Comparison of ENCODE assay signal across 16 cellular contexts in genomic region chr13:43730642-43731041, GRCh38. TPM values are rescaled to one million over a fixed set of nuclear protein-coding genes. Genes with fewer than 3 reads are reported as not detected.
DNase-seq lines count a peak whose midpoint lies in the region; ATAC-seq and TF ChIP-seq lines count a peak whose summit lies in the region.
"Had no signal": no experiment of that assay in that cellular context is flagged by ENCODE, and none has a peak within 500 bp of the region (broad histone marks: within the 10 kb centered on the region; RNA-seq: fewer than 3 reads in every experiment).

No MANE protein-coding gene starts in this region.

- no peak for TF ChIP-seq CTCF in fibroblast of the aortic adventitia (IDR thresholded peaks at IDR 0.05; ENCODE audit: insufficient read depth, low read length)
- no peak for TF ChIP-seq CTCF in neural crest cell (conservative IDR thresholded peaks at IDR 0.05)

- DNase-seq in Daoy (ENCODE audit: low read depth) (peak; percentile 7), SJCRH30 (peak; percentile 90 to 96), fibroblast of the aortic adventitia (ENCODE audit: low read depth) (peak; percentile 17), neural crest cell (ENCODE audit: low read depth, low spot score) (no peak), HAP-1 (ENCODE audit: low spot score in 2 of 2) (no peak), NCI-H2107 treated with DMSO at 0.1 percent for 48 hours (lab: John Stamatoyannopoulos, UW; ENCODE audit: unreplicated experiment) (no peak)
- DNase-seq: activated CD4-positive, alpha-beta memory T cell treated with anti-CD3 and anti-CD28 coated beads for 36 hours; cerebellar nuclear complex; GF-D8; pancreas; stimulated activated CD4-positive, alpha-beta T cell treated with anti-CD3 and anti-CD28 coated beads, Interleukin-2, amount 100 ng/mL, for 24 hours; stimulated activated naive CD4-positive, alpha-beta T cell had no signal

- H3K4me1 Mint-ChIP-seq in neural crest cell: peaks cover 38% of the 10 kb centered on the region

- peak overlapping the region; percentile 10 for H3K27ac Mint-ChIP-seq in neural crest cell (ENCODE audit: unreplicated experiment)
- H3K27ac Mint-ChIP-seq: activated CD4-positive, alpha-beta memory T cell treated with anti-CD3 and anti-CD28 coated beads for 36 hours; T-helper 2 cell treated with Interferon-gamma antibody and Interleukin-4, amounts not matched to agents 5 μg/mL and 100 μg/mL, for 36 hours had no signal

- in situ Hi-C loops in HAP-1 (cut with MboI; ENCODE audit: low sequenced_read_pairs): no loop called here

- no peaks in the 10 kb centered on the region for H3K27me3 ChIP-seq in SJCRH30
- no peaks in the 10 kb centered on the region for H3K27me3 ChIP-seq in HAP-1 (ENCODE audit: low read depth)
- H3K27me3 ChIP-seq: pancreas had no signal

- no peak overlapping the region for H3K4me3 Mint-ChIP-seq in neural crest cell
- H3K4me3 Mint-ChIP-seq: activated CD4-positive, alpha-beta memory T cell treated with anti-CD3 and anti-CD28 coated beads for 36 hours; T-helper 2 cell treated with Interferon-gamma antibody and Interleukin-4, amounts not matched to agents 5 μg/mL and 100 μg/mL, for 36 hours had no signal

- H3K9me3 ChIP-seq in SJCRH30 (replicated peaks) (no peaks in the 10 kb centered on the region), HAP-1 (no peaks in the 10 kb centered on the region)
- H3K9me3 ChIP-seq: pancreas had no signal

- peak overlapping the region; percentile 89 for H3K27ac ChIP-seq in SJCRH30
- H3K27ac ChIP-seq: pancreas had no signal

- ATAC-seq in GM18868 (IDR thresholded peaks at IDR 0.05; ENCODE audit: unreplicated experiment): no peak
- no peak for ATAC-seq in GM18519 (IDR thresholded peaks at IDR 0.05; ENCODE audit: low FRiP score, unreplicated experiment)
- ATAC-seq: esophagus mucosa had no signal

- H3K4me3 ChIP-seq in SJCRH30: peak overlapping the region; percentile 17
- no peak overlapping the region for H3K4me3 ChIP-seq in fibroblast of the aortic adventitia (ENCODE audit: low read depth, low read length)
- H3K4me3 ChIP-seq in HAP-1: no peak overlapping the region
- H3K4me3 ChIP-seq: pancreas had no signal

- H3K4me1 ChIP-seq in SJCRH30: peaks cover 39% of the 10 kb centered on the region
- H3K4me1 ChIP-seq in HAP-1: no peaks in the 10 kb centered on the region
- H3K4me1 ChIP-seq: pancreas had no signal

- H3K36me3 Mint-ChIP-seq in neural crest cell (ENCODE audit: low read depth): no peaks in the 10 kb centered on the region
- H3K36me3 Mint-ChIP-seq: activated CD4-positive, alpha-beta memory T cell treated with anti-CD3 and anti-CD28 coated beads for 36 hours had no signal

- H3K36me3 ChIP-seq in SJCRH30 (no peaks in the 10 kb centered on the region), HAP-1 (replicated peaks) (no peaks in the 10 kb centered on the region)
- H3K36me3 ChIP-seq: pancreas had no signal

- H3K9me3 Mint-ChIP-seq in neural crest cell: no peaks in the 10 kb centered on the region
- H3K9me3 Mint-ChIP-seq: activated CD4-positive, alpha-beta memory T cell treated with anti-CD3 and anti-CD28 coated beads for 36 hours; T-helper 2 cell treated with Interferon-gamma antibody and Interleukin-4, amounts not matched to agents 5 μg/mL and 100 μg/mL, for 36 hours had no signal

- no peaks in the 10 kb centered on the region for H3K27me3 Mint-ChIP-seq in neural crest cell (ENCODE audit: low read depth)

RNA-seq across cellular contexts. Expression of gene ENOX1, which starts 56.1 kb away (rescaled TPM):
- 0.69 and 1.5 TPM in 2 replicates for total RNA-seq in Daoy (2014; rRNA removed; shearing (Covaris generic))
- total RNA-seq in SJCRH30 (2014; rRNA removed; shearing (Covaris generic)): 9.3 and 11.9 TPM in 2 replicates
- total RNA-seq in fibroblast of the aortic adventitia (ENCODE audit: low replicate concordance) (7.4 and 16.4 TPM in 2 replicates), neural crest cell (3.1 and 3.8 TPM in 2 replicates)

Comparison
In these comparisons a context has a peak if more than half of its experiments do, and no peak if none do; other contexts are left out.
1. DNase-seq: peak in Daoy (single experiment), SJCRH30 (2 of 2) and fibroblast of the aortic adventitia (single experiment); none in neural crest cell (single experiment), HAP-1 (0 of 2) and NCI-H2107 treated with DMSO at 0.1 percent for 48 hours (single experiment).